20 cellular contexts compared by ENCODE assay signal in genomic region chr17:12591336-12591735, GRCh38.
DNase-seq lines count a peak whose midpoint lies in the region; ATAC-seq and TF ChIP-seq lines count a peak whose summit lies in the region.
"Had no signal": no experiment of that assay in that cellular context is flagged by ENCODE, and none has a peak within 500 bp of the region (broad histone marks: within the 10 kb centered on the region; RNA-seq: fewer than 3 reads in every experiment).

No MANE protein-coding gene starts in this region.

- no peak for TF ChIP-seq CTCF in WTC11 (IDR thresholded peaks at IDR 0.05)
- TF ChIP-seq CTCF in osteoblast (IDR thresholded peaks at IDR 0.05; ENCODE audit: extremely low read depth, low read depth, low read length): no peak
- no peak for TF ChIP-seq CTCF in esophagus squamous epithelium (IDR thresholded peaks at IDR 0.05)
- no peak for TF ChIP-seq CTCF in gastrocnemius medialis (IDR thresholded peaks at IDR 0.05 in 4 of 5, conservative IDR thresholded peaks at IDR 0.05 in 1 of 5)

- no peak overlapping the region for H3K27ac Mint-ChIP-seq in WTC11
- H3K27ac Mint-ChIP-seq in stimulated activated naive CD8-positive, alpha-beta T cell treated with anti-CD3 and anti-CD28 coated beads, Interleukin-15, amount 100 ng/mL, for 72 hours: no peak overlapping the region
- H3K27ac Mint-ChIP-seq: activated naive CD8-positive, alpha-beta T cell treated with anti-CD3 and anti-CD28 coated beads, Interleukin-2, amount 10 ng/mL, durations not matched to agents 7 days and 5 days; immature natural killer cell; naive thymus-derived CD4-positive, alpha-beta T cell had no signal

- H3K27me3 ChIP-seq in osteoblast (ENCODE audit: insufficient read depth, low read length) (no peaks in the 10 kb centered on the region), esophagus squamous epithelium (no peaks in the 10 kb centered on the region), gastrocnemius medialis (no peaks in the 10 kb centered on the region)

- H2AFZ ChIP-seq in osteoblast (ENCODE audit: low read length): peak overlapping the region; percentile 7

- no peak overlapping the region for H3K4me3 ChIP-seq in osteoblast (ENCODE audit: insufficient read depth, low read length)
- H3K4me3 ChIP-seq in esophagus squamous epithelium: no peak overlapping the region
- H3K4me3 ChIP-seq in gastrocnemius medialis: no peak overlapping the region

- H3K36me3 Mint-ChIP-seq in WTC11: no peaks in the 10 kb centered on the region
- H3K36me3 Mint-ChIP-seq: activated naive CD8-positive, alpha-beta T cell treated with anti-CD3 and anti-CD28 coated beads, Interleukin-2, amount 10 ng/mL, durations not matched to agents 7 days and 5 days; immature natural killer cell; naive thymus-derived CD4-positive, alpha-beta T cell had no signal

- POLR2A ChIA-PET in WTC11 (lab: Charles Lee): interaction anchor here (0.9 kb wide), 1 partner anchor 10 kb away, joined by 3 read pairs; no protein-coding TSS in a partner anchor

- H3K4me1 ChIP-seq in osteoblast (ENCODE audit: insufficient read depth, low read length) (no peaks in the 10 kb centered on the region), esophagus squamous epithelium (no peaks in the 10 kb centered on the region), gastrocnemius medialis (no peaks in the 10 kb centered on the region)

- H3K36me3 ChIP-seq in osteoblast (ENCODE audit: insufficient read depth, low read length) (no peaks in the 10 kb centered on the region), esophagus squamous epithelium (no peaks in the 10 kb centered on the region), gastrocnemius medialis (no peaks in the 10 kb centered on the region)

- in situ Hi-C loops in gastrocnemius medialis (cut with MboI; ENCODE audit: low sequenced_read_pairs in 4 of 4): no loop called here

- no peaks in the 10 kb centered on the region for H4K20me1 ChIP-seq in osteoblast (ENCODE audit: insufficient read depth, low read length)

- no peaks in the 10 kb centered on the region for H3K79me2 ChIP-seq in osteoblast (ENCODE audit: insufficient read depth, low read length)

- CTCF ChIA-PET in WTC11 (lab: Charles Lee): interaction anchor here (0.6 to 1.0 kb wide), 2 partner anchors 59 to 249 kb away, joined by 3 read pairs; no protein-coding TSS in a partner anchor

- H3K4me1 Mint-ChIP-seq in WTC11: no peaks in the 10 kb centered on the region
- no peaks in the 10 kb centered on the region for H3K4me1 Mint-ChIP-seq in stimulated activated naive CD8-positive, alpha-beta T cell treated with anti-CD3 and anti-CD28 coated beads, Interleukin-15, amount 100 ng/mL, for 72 hours
- H3K4me1 Mint-ChIP-seq: activated naive CD8-positive, alpha-beta T cell treated with anti-CD3 and anti-CD28 coated beads, Interleukin-2, amount 10 ng/mL, durations not matched to agents 7 days and 5 days; immature natural killer cell; naive thymus-derived CD4-positive, alpha-beta T cell had no signal

- 43 to 52% methylated on average over 3 of the region's 3 CpGs for WGBS in esophagus squamous epithelium, 2 donors

- no peaks in the 10 kb centered on the region for H3K27me3 Mint-ChIP-seq in WTC11 (ENCODE audit: low read depth)
- no peaks in the 10 kb centered on the region for H3K27me3 Mint-ChIP-seq in stimulated activated naive CD8-positive, alpha-beta T cell treated with anti-CD3 and anti-CD28 coated beads, Interleukin-15, amount 100 ng/mL, for 72 hours
- H3K27me3 Mint-ChIP-seq: activated naive CD8-positive, alpha-beta T cell treated with anti-CD3 and anti-CD28 coated beads, Interleukin-2, amount 10 ng/mL, durations not matched to agents 7 days and 5 days; naive thymus-derived CD4-positive, alpha-beta T cell had no signal

- TF ChIP-seq POLR2A in esophagus squamous epithelium (IDR thresholded peaks at IDR 0.05) (no peak), gastrocnemius medialis (IDR thresholded peaks at IDR 0.05) (no peak)

- intact Hi-C loops in esophagus squamous epithelium (cut with DNase I): no loop called here
- intact Hi-C loops in gastrocnemius medialis (cut with DNase I; ENCODE audit: low total_unique reads): no loop called here

- 0 out of 2 replicates have a peak, but pooled peaks cover 4% of the 10 kb centered on the region for H3K9me3 Mint-ChIP-seq in WTC11
- peaks cover 6 to 10% of the 10 kb centered on the region in 2 donors for H3K9me3 Mint-ChIP-seq in stimulated activated naive CD8-positive, alpha-beta T cell treated with anti-CD3 and anti-CD28 coated beads, Interleukin-15, amount 100 ng/mL, for 72 hours

- DNase-seq in EL (peak; percentile 53), WTC11 (ENCODE audit: low spot score) (no peak), hepatic stellate cell (ENCODE audit: low spot score) (peak; percentile 36), osteoblast (ENCODE audit: insufficient read length, low spot score, missing footprints) (no peak), esophagus squamous epithelium (lab: John Stamatoyannopoulos, UW) (no peak), gastrocnemius medialis (no peak)
- DNase-seq in stimulated activated naive CD8-positive, alpha-beta T cell treated with anti-CD3 and anti-CD28 coated beads, Interleukin-15, amount 100 ng/mL, for 72 hours: no peak
- no peak for DNase-seq in NK-92 treated with Interleukin-12 subunit alpha and Interleukin-12 subunit beta, amount 100 ng/mL, for 24 hours (lab: John Stamatoyannopoulos, UW)
- DNase-seq: ACHN; activated CD4-positive, alpha-beta T cell treated with anti-CD3 and anti-CD28 coated beads for 1 hour; activated naive CD8-positive, alpha-beta T cell treated with anti-CD3 and anti-CD28 coated beads, Interleukin-2, amount 10 ng/mL, durations not matched to agents 7 days and 5 days; immature natural killer cell; naive thymus-derived CD4-positive, alpha-beta T cell; NCI-H1092; NCI-H2081; NCI-H446; small intestine; stimulated activated CD4-positive, alpha-beta T cell treated with anti-CD3 and anti-CD28 coated beads, Interleukin-4, amount 100 ng/mL, for 4 hours had no signal

- no peak overlapping the region for H3K4me3 Mint-ChIP-seq in WTC11
- no peak overlapping the region for H3K4me3 Mint-ChIP-seq in stimulated activated naive CD8-positive, alpha-beta T cell treated with anti-CD3 and anti-CD28 coated beads, Interleukin-15, amount 100 ng/mL, for 72 hours
- H3K4me3 Mint-ChIP-seq: activated naive CD8-positive, alpha-beta T cell treated with anti-CD3 and anti-CD28 coated beads, Interleukin-2, amount 10 ng/mL, durations not matched to agents 7 days and 5 days; immature natural killer cell; naive thymus-derived CD4-positive, alpha-beta T cell had no signal

- no peaks in the 10 kb centered on the region for H3K9me3 ChIP-seq in osteoblast (ENCODE audit: low read depth, low read length)
- no peaks in the 10 kb centered on the region for H3K9me3 ChIP-seq in esophagus squamous epithelium
- no peaks in the 10 kb centered on the region for H3K9me3 ChIP-seq in gastrocnemius medialis

- H3K4me2 ChIP-seq in osteoblast (ENCODE audit: insufficient read depth, low read length): no peak overlapping the region

- ATAC-seq in WTC11 (peak; percentile 46; the same call in 1 of the 2 replicates), gastrocnemius medialis (no peak)
- no peak for ATAC-seq in stimulated activated naive CD8-positive, alpha-beta T cell treated with anti-CD3 and anti-CD28 coated beads, Interleukin-15, amount 100 ng/mL, for 72 hours
- ATAC-seq: esophagus mucosa; naive thymus-derived CD4-positive, alpha-beta T cell had no signal

- H3K27ac ChIP-seq in osteoblast (ENCODE audit: low read depth, low read length) (peak overlapping the region; percentile 6), esophagus squamous epithelium (no peak overlapping the region), gastrocnemius medialis (no peak overlapping the region)
- H3K27ac ChIP-seq: C4-2B had no signal

TF ChIP-seq in WTC11, 78 proteins besides CTCF, POLR2A, EP300 and RAD21 (continues in another document):
- TF ChIP-seq ATF6 (CRISPR knock-in tag; IDR thresholded peaks at IDR 0.05) (no peak), ZNF423 (CRISPR knock-in tag; IDR thresholded peaks at IDR 0.05) (no peak), ZSCAN18 (CRISPR knock-in tag; IDR thresholded peaks at IDR 0.05) (no peak), USF1 (CRISPR knock-in tag; IDR thresholded peaks at IDR 0.05) (no peak), ZNF121 (CRISPR knock-in tag; IDR thresholded peaks at IDR 0.05) (no peak), GTF2I (CRISPR knock-in tag; conservative IDR thresholded peaks at IDR 0.05) (no peak), SP1 (CRISPR knock-in tag; conservative IDR thresholded peaks at IDR 0.05) (no peak)

Comparison
In these comparisons a context has a peak if more than half of its experiments do, and no peak if none do; other contexts are left out.
1. DNase-seq: peak in EL (single experiment) and hepatic stellate cell (single experiment); none in WTC11 (single experiment), osteoblast (single experiment), esophagus squamous epithelium (single experiment), stimulated activated naive CD8-positive, alpha-beta T cell treated with anti-CD3 and anti-CD28 coated beads, Interleukin-15, amount 100 ng/mL, for 72 hours (0 of 2), gastrocnemius medialis (0 of 2) and NK-92 treated with Interleukin-12 subunit alpha and Interleukin-12 subunit beta, amount 100 ng/mL, for 24 hours (single experiment).